In the genomic region with DNA sequence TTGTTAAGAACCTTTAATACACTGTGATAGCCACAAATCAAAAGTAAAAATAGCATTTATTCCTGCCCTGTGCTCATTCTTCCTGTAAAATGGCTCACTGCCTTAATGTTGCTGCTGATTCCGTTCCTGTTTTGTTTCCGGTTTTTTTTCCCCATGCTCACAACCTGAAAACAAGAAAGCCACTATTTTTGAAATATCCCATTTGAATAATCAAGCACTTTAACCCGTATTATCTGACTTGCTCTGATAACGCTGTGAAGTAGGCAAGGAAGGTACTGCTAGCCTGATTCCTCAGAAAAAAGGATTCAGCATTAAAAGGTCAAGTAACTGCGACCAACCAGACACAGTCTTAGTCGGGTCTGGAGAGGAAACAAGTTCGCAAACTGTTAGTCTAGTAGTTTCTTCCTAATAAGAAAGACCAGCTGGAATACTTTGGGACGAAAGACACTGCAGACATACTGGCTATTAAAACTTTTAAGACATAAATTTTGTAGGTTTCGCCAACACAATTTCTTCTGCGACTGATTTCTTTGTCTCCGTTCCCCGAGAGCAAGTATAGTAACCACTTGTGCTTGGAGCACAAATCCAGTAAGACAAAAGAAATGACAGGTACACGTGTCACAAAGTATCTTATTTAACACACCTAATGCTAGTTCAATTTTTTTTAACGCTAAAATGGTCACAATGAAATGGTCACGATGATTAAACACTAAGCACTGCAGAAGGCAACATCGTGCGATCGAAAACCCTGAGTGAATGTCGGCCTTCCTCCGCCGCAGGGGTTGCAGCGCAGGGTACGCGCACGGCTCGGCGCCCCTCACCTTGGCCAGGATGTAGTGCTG, we compare ENCODE assay signal across 8 cellular contexts. TPM values are rescaled to one million over a fixed set of nuclear protein-coding genes. Genes with fewer than 3 reads are reported as not detected.
DNase-seq lines count a peak whose midpoint lies in the region; ATAC-seq and TF ChIP-seq lines count a peak whose summit lies in the region.

No MANE protein-coding gene starts in this region.

- peak overlapping the region; percentile 99 for H3K27ac Mint-ChIP-seq in activated T-cell treated with anti-CD3 and anti-CD28 coated beads, Interleukin-2, amount 50 U/mL, for 72 hours
- peak overlapping the region; percentile 99 for H3K27ac Mint-ChIP-seq in glutamatergic neuron (ENCODE audit: unreplicated experiment)

- peaks cover 42% of the 10 kb centered on the region for H3K4me1 Mint-ChIP-seq in activated T-cell treated with anti-CD3 and anti-CD28 coated beads, Interleukin-2, amount 50 U/mL, for 72 hours (ENCODE audit: low read depth)
- H3K4me1 Mint-ChIP-seq in glutamatergic neuron (ENCODE audit: low read depth, unreplicated experiment), result peaks cover 12% of the 10 kb centered on the region

- no peaks in the 10 kb centered on the region for H3K27me3 Mint-ChIP-seq in activated T-cell treated with anti-CD3 and anti-CD28 coated beads, Interleukin-2, amount 50 U/mL, for 72 hours (ENCODE audit: low read depth)
- peaks cover 3% of the 10 kb centered on the region for H3K27me3 Mint-ChIP-seq in glutamatergic neuron (ENCODE audit: unreplicated experiment)

- no peaks in the 10 kb centered on the region for H3K9me3 Mint-ChIP-seq in activated T-cell treated with anti-CD3 and anti-CD28 coated beads, Interleukin-2, amount 50 U/mL, for 72 hours
- H3K9me3 Mint-ChIP-seq in glutamatergic neuron (ENCODE audit: unreplicated experiment), result peaks cover 7% of the 10 kb centered on the region

- TF ChIP-seq CTCF in glutamatergic neuron (IDR thresholded peaks at IDR 0.05; ENCODE audit: partially characterized antibody, unreplicated experiment), result no peak

- ATAC-seq in HG02610 (IDR thresholded peaks at IDR 0.05; ENCODE audit: unreplicated experiment) (peak; percentile 1), HG03565 (IDR thresholded peaks at IDR 0.05; ENCODE audit: unreplicated experiment) (no peak)
- ATAC-seq in activated T-cell treated with anti-CD3 and anti-CD28 coated beads, Interleukin-2, amount 50 U/mL, for 72 hours (replicated peaks in 1 of 2), result peak in 1 of 2 donors; percentile 0

- DNase-seq in NCI-H2171 treated with DMSO at 0.1 percent for 48 hours (lab: John Stamatoyannopoulos, UW) (peak; percentile 42), NCI-H2171 (lab: John Stamatoyannopoulos, UW) (no peak), NCI-H1105 treated with DMSO at 0.1 percent for 48 hours (lab: John Stamatoyannopoulos, UW) (peak; percentile 36), glutamatergic neuron (no peak), pons (ENCODE audit: low spot score) (peak; percentile 60)
- no peak for DNase-seq in activated T-cell treated with anti-CD3 and anti-CD28 coated beads, Interleukin-2, amount 50 U/mL, for 72 hours

- H3K4me3 Mint-ChIP-seq in activated T-cell treated with anti-CD3 and anti-CD28 coated beads, Interleukin-2, amount 50 U/mL, for 72 hours, result peak overlapping the region; percentile 80 to 92
- peak overlapping the region; percentile 98 for H3K4me3 Mint-ChIP-seq in glutamatergic neuron (ENCODE audit: unreplicated experiment)

- H3K36me3 Mint-ChIP-seq in activated T-cell treated with anti-CD3 and anti-CD28 coated beads, Interleukin-2, amount 50 U/mL, for 72 hours (ENCODE audit: insufficient read depth in 2 of 2), result peaks cover 10% of the 10 kb centered on the region in 2 donors
- no peaks in the 10 kb centered on the region for H3K36me3 Mint-ChIP-seq in glutamatergic neuron (ENCODE audit: unreplicated experiment)

RNA-seq across cellular contexts. Expression of a gene that starts 0.8 kb away (rescaled TPM):
- 10 to 100 TPM; 19.1 to 20.3 TPM for total RNA-seq in activated T-cell treated with anti-CD3 and anti-CD28 coated beads, Interleukin-2, amount 50 U/mL, for 72 hours
- total RNA-seq in glutamatergic neuron (ENCODE audit: unreplicated experiment), result 20.2 TPM

Comparison
In these comparisons a context has a peak if more than half of its experiments do, and no peak if none do; other contexts are left out.
1. DNase-seq: peak in NCI-H2171 treated with DMSO at 0.1 percent for 48 hours (single experiment), NCI-H1105 treated with DMSO at 0.1 percent for 48 hours (single experiment) and pons (single experiment); none in NCI-H2171 (single experiment), activated T-cell treated with anti-CD3 and anti-CD28 coated beads, Interleukin-2, amount 50 U/mL, for 72 hours (0 of 2) and glutamatergic neuron (single experiment).